8 cellular contexts compared by ENCODE assay signal in the genomic region with DNA sequence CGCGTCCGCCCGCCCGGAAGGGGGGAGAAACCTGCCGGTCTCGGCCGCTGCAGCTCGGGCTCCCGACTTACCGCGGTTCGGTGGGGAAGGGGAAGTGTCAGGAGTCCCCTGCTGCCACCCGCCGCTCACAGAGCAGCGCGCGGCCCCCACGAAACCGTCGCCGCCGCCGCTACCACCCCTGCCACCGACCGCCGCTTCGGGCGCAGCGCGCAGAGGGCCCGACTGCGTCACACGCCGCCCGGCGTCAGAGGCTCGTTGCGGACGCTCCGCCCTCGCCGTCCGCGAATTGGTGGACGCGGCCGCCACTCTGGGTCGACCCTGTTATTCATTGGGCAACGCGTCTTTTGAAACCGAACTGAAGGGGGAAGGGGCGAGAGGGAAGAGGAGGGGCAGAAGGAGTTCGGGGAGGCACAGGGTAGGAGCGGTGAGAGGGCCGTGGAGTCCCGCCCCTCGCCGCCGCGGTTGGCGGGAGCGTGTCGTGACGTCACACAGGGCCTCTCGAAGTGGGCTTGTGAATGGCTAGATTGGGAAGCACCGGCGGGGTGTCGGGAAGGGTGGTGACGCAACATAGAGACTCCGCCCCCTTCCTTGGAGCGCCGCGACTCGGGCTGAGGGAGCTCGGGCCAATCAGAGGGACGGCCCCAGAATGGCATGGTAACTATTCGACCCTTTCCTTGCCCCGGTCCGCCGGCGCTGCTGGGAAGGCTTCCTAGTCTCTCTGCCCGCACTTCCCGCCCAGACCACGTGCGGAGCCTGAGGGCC. TPM values are rescaled to one million over a fixed set of nuclear protein-coding genes. Genes with fewer than 3 reads are reported as not detected.
A peak's percentile ranks its signal among the peaks of the same experiment; 100 is the strongest.
DNase-seq lines count a peak whose midpoint lies in the region; ATAC-seq and TF ChIP-seq lines count a peak whose summit lies in the region.

Gene NUP98, minus strand, starts transcription at position 226 of the 762 bp plus-strand sequence. CDS start 15,437 bp downstream, outside the sequence.

- WGBS in mammary epithelial cell (ENCODE audit: low coverage, missing lambda C conversion rate) = 7% methylated on average over 3 of the region's 86 CpGs

- intact Hi-C loops in mammary epithelial cell (cut with micrococcal nuclease) = loop anchor here (1.0 kb wide), 1 partner anchor 44 kb away; no protein-coding TSS in a partner anchor

- H3K4me1 ChIP-seq in mammary epithelial cell (ENCODE audit: insufficient read depth, low read length) = peaks cover 8% of the 10 kb centered on the region
- peaks cover 10 to 24% (median 22%) of the 10 kb centered on the region in 3 donors for H3K4me1 ChIP-seq in skeletal muscle tissue (ENCODE audit: control insufficient read depth in 3 of 3, insufficient read depth in 3 of 3, low read length in 3 of 3)

- peak within 1 kb of the TSS; percentile 100 for H3K4me3 ChIP-seq in WERI-Rb-1 (ENCODE audit: low read depth, low read length)
- H3K4me3 ChIP-seq in mammary epithelial cell (replicated peaks in 1 of 3; ENCODE audit: insufficient read depth in 1 of 3, low read depth in 2 of 3, low read length in 3 of 3) = peak within 1 kb of the TSS; percentile 75 to 92 (median 85)
- H3K4me3 ChIP-seq in iPS-18c (ENCODE audit: insufficient read depth, low read depth, low read length) = peak within 1 kb of the TSS; percentile 91
- H3K4me3 ChIP-seq in skeletal muscle tissue (ENCODE audit: low read length in 3 of 3) = peak within 1 kb of the TSS; percentile 79 to 99 (median 84)

- H3K36me3 ChIP-seq in WERI-Rb-1 (peaks cover 37% of the 10 kb centered on the region), mammary epithelial cell (ENCODE audit: insufficient read depth, low read length) (peaks cover 8% of the 10 kb centered on the region), skeletal muscle tissue (ENCODE audit: control insufficient read depth in 3 of 3, insufficient read depth in 3 of 3, low read length in 3 of 3) (peaks cover 7 to 11% (median 10%) of the 10 kb centered on the region in 3 donors)

- BruUV-seq in mammary epithelial cell (replicated peaks; lab: Mats Ljungman, UMichigan) = no TSS peak

- peak within 1 kb of the TSS; percentile 97 for H2AFZ ChIP-seq in mammary epithelial cell (ENCODE audit: low read depth, low read length)

- no peak; the same call in 1 of the 2 replicates for TF ChIP-seq CTCF in WERI-Rb-1 (IDR thresholded peaks at IDR 0.05; ENCODE audit: low read depth, low read length)
- TF ChIP-seq CTCF in mammary epithelial cell (conservative IDR thresholded peaks at IDR 0.05 in 1 of 2, IDR thresholded peaks at IDR 0.05 in 1 of 2; ENCODE audit: extremely low read depth in 1 of 2, insufficient read depth in 1 of 2, low read depth in 1 of 2, low read length in 2 of 2) = no peak

- CTCF ChIA-PET in mammary epithelial cell (lab: Charles Lee; ENCODE audit: low non-redundant PET) = interaction anchor here (1.4 kb wide), 1 partner anchor 12 kb away, joined by 5 read pairs; no protein-coding TSS in a partner anchor

- ATAC-seq in GM18873 (IDR thresholded peaks at IDR 0.05; ENCODE audit: low FRiP score, unreplicated experiment) (peak; percentile 87), HG03139 (IDR thresholded peaks at IDR 0.05; ENCODE audit: unreplicated experiment) (peak; percentile 87)

- peaks cover 49% of the 10 kb centered on the region for H3K79me2 ChIP-seq in mammary epithelial cell (ENCODE audit: insufficient read depth, low read length)

- in situ Hi-C loops in ACHN (cut with HindIII; ENCODE audit: low pct_ligation_motif_present, low pct_unique_long_range_greater_than_20kb, low sequenced_read_pairs) = no loop called here
- in situ Hi-C loops in mammary epithelial cell (cut with MboI; ENCODE audit: low sequenced_read_pairs in 2 of 2) = no loop called here

- dilution Hi-C loops in mammary epithelial cell (cut with HindIII; ENCODE audit: low sequenced_read_pairs) = loop anchor here (5.0 kb wide), 2 partner anchors 35 to 105 kb away; no protein-coding TSS in a partner anchor

- H3K4me2 ChIP-seq in mammary epithelial cell (ENCODE audit: insufficient read depth, low read depth, low read length) = peak within 1 kb of the TSS; percentile 85

- no peaks in the 10 kb centered on the region for H3K27me3 ChIP-seq in WERI-Rb-1 (ENCODE audit: insufficient read depth, low read depth, severe bottlenecking)
- no peaks in the 10 kb centered on the region for H3K27me3 ChIP-seq in mammary epithelial cell (ENCODE audit: insufficient read depth, low read length)
- no peaks in the 10 kb centered on the region for H3K27me3 ChIP-seq in skeletal muscle tissue (ENCODE audit: control insufficient read depth in 3 of 3, insufficient read depth in 3 of 3, low read length in 3 of 3)

- peak within 1 kb of the TSS; percentile 92 for H3K9ac ChIP-seq in mammary epithelial cell (ENCODE audit: insufficient read depth, low read length)
- H3K9ac ChIP-seq in skeletal muscle tissue (ENCODE audit: low read depth in 1 of 3, low read length in 3 of 3) = peak within 1 kb of the TSS; percentile 95 to 98 (median 97)

- H3K27ac ChIP-seq in WERI-Rb-1 (peak within 1 kb of the TSS; percentile 97), mammary epithelial cell (ENCODE audit: insufficient read depth, low read depth, low read length) (peak within 1 kb of the TSS; percentile 95), skeletal muscle tissue (ENCODE audit: low read depth, low read length) (peak within 1 kb of the TSS; percentile 97)

- no peaks in the 10 kb centered on the region for H3K9me3 ChIP-seq in WERI-Rb-1 (ENCODE audit: severe bottlenecking)
- no peaks in the 10 kb centered on the region for H3K9me3 ChIP-seq in mammary epithelial cell (replicated peaks; ENCODE audit: insufficient read depth, low read length)
- H3K9me3 ChIP-seq in iPS-18c (ENCODE audit: control insufficient read depth, insufficient read depth, low read length) = no peaks in the 10 kb centered on the region
- no peaks in the 10 kb centered on the region for H3K9me3 ChIP-seq in skeletal muscle tissue (ENCODE audit: control insufficient read depth in 3 of 3, low read length in 3 of 3)

- peak; percentile 98 for DNase-seq in ACHN
- DNase-seq in NCI-H2227 (lab: John Stamatoyannopoulos, UW; ENCODE audit: unreplicated experiment) = peak; percentile 100
- DNase-seq in WERI-Rb-1 = peak; percentile 99
- peak; percentile 100 for DNase-seq in mammary epithelial cell

- H4K20me1 ChIP-seq in mammary epithelial cell (ENCODE audit: insufficient read depth, low read length) = no peaks in the 10 kb centered on the region

RNA-seq across cellular contexts. Expression of gene NUP98, which starts in this region (rescaled TPM):
- total RNA-seq in mammary epithelial cell (100 to 1,000 TPM in 1 of 2 donors, 10 to 100 TPM in 1; 73.6 to 108 TPM), skeletal muscle tissue (75.2 TPM)
- polyA plus RNA-seq in mammary epithelial cell = 105 TPM
- polyA minus RNA-seq in mammary epithelial cell = 493 TPM

Comparison
In these comparisons a context has a peak if more than half of its experiments do, and no peak if none do; other contexts are left out.
1. Peak in every context shown above with its lines: DNase-seq, ATAC-seq, H3K4me3 ChIP-seq and H3K27ac ChIP-seq.